12 cellular contexts compared by ENCODE assay signal in genomic region chr10:63204667-63205391, GRCh38.
DNase-seq lines count a peak whose midpoint lies in the region; ATAC-seq, FAIRE-seq and TF ChIP-seq lines count a peak whose summit lies in the region.
"Had no signal": no experiment of that assay in that cellular context is flagged by ENCODE, and none has a peak within 500 bp of the region (broad histone marks: within the 10 kb centered on the region; RNA-seq: fewer than 3 reads in every experiment).

No MANE protein-coding gene starts in this region.

- FAIRE-seq in H54 (lab: Jason Lieb, UNC): peak; percentile 75
- FAIRE-seq: A549 had no signal

- no peak for DNase-seq in T-helper 1 cell
- DNase-seq in H54 (ENCODE audit: insufficient read length, low spot score): no peak
- DNase-seq in RPMI7951 (ENCODE audit: low read depth): peak; percentile 6
- no peak for DNase-seq in nephron progenitor cell
- DNase-seq in upper lobe of left lung: no peak
- no peak for DNase-seq in stimulated activated CD4-positive, alpha-beta T cell treated with anti-CD3 and anti-CD28 coated beads, Interleukin-1b, Interleukin-23, amount 100 ng/mL, for 48 hours
- DNase-seq: body of pancreas, NCI-H1092 had no signal

- H3K27ac Mint-ChIP-seq in T-helper 1 cell treated with Interleukin-12 subunit alpha and Interleukin-12 subunit beta and Interleukin-4 antibody, amounts not matched to agents 30 μg/mL and 1 μg/mL, for 36 hours: peak overlapping the region; percentile 85
- H3K27ac Mint-ChIP-seq in nephron progenitor cell: peak overlapping the region; percentile 55

- H3K36me3 Mint-ChIP-seq in T-helper 1 cell treated with Interleukin-12 subunit alpha and Interleukin-12 subunit beta and Interleukin-4 antibody, amounts not matched to agents 30 μg/mL and 1 μg/mL, for 36 hours (ENCODE audit: low read depth): peaks cover 20% of the 10 kb centered on the region
- H3K36me3 Mint-ChIP-seq in nephron progenitor cell (ENCODE audit: low read depth): peaks cover 32% of the 10 kb centered on the region

- TF ChIP-seq CTCF in nephron progenitor cell (IDR thresholded peaks at IDR 0.05) (no peak), upper lobe of left lung (IDR thresholded peaks at IDR 0.05) (no peak)

- peak overlapping the region; percentile 71 for H3K4me3 Mint-ChIP-seq in T-helper 1 cell treated with Interleukin-12 subunit alpha and Interleukin-12 subunit beta and Interleukin-4 antibody, amounts not matched to agents 30 μg/mL and 1 μg/mL, for 36 hours
- no peak overlapping the region for H3K4me3 Mint-ChIP-seq in nephron progenitor cell

- no peaks in the 10 kb centered on the region for H3K27me3 Mint-ChIP-seq in T-helper 1 cell treated with Interleukin-12 subunit alpha and Interleukin-12 subunit beta and Interleukin-4 antibody, amounts not matched to agents 30 μg/mL and 1 μg/mL, for 36 hours (ENCODE audit: low read depth)
- no peaks in the 10 kb centered on the region for H3K27me3 Mint-ChIP-seq in nephron progenitor cell (ENCODE audit: low read depth, poor library complexity)

- H3K9me3 Mint-ChIP-seq in T-helper 1 cell treated with Interleukin-12 subunit alpha and Interleukin-12 subunit beta and Interleukin-4 antibody, amounts not matched to agents 30 μg/mL and 1 μg/mL, for 36 hours: no peaks in the 10 kb centered on the region
- H3K9me3 Mint-ChIP-seq in nephron progenitor cell: no peaks in the 10 kb centered on the region

- no peak overlapping the region for H3K4me3 ChIP-seq in upper lobe of left lung
- H3K4me3 ChIP-seq: A549, body of pancreas had no signal

- peaks cover 0 to 37% (median 12%) of the 10 kb centered on the region in 4 donors for H3K36me3 ChIP-seq in upper lobe of left lung

- H3K27me3 ChIP-seq in upper lobe of left lung: no peaks in the 10 kb centered on the region
- H3K27me3 ChIP-seq: body of pancreas had no signal

- H3K9me3 ChIP-seq in upper lobe of left lung: no peaks in the 10 kb centered on the region
- H3K9me3 ChIP-seq: A549, body of pancreas had no signal

- 68 to 75% methylated on average over 4 of the region's 4 CpGs for WGBS in upper lobe of left lung, 2 donors

- H3K4me1 Mint-ChIP-seq in T-helper 1 cell treated with Interleukin-12 subunit alpha and Interleukin-12 subunit beta and Interleukin-4 antibody, amounts not matched to agents 30 μg/mL and 1 μg/mL, for 36 hours (ENCODE audit: low read depth): peaks cover 40% of the 10 kb centered on the region
- peaks cover 23% of the 10 kb centered on the region for H3K4me1 Mint-ChIP-seq in nephron progenitor cell

- ATAC-seq in upper lobe of left lung (ENCODE audit: low FRiP score in 2 of 2) (no peak), GM19324 (IDR thresholded peaks at IDR 0.05; ENCODE audit: low FRiP score, unreplicated experiment) (no peak)
- ATAC-seq: A549, body of pancreas, SK-N-SH treated with all-trans-retinoic acid at 6 μM for 48 hours had no signal

- TF ChIP-seq EP300 in upper lobe of left lung (IDR thresholded peaks at IDR 0.05): no peak

- peak overlapping the region in 1 of 4 donors; percentile 7 for H3K27ac ChIP-seq in upper lobe of left lung
- H3K27ac ChIP-seq: A549, body of pancreas had no signal

- no peak for TF ChIP-seq POLR2A in H54 (IDR thresholded peaks at IDR 0.05; ENCODE audit: low read depth, low read length)
- TF ChIP-seq POLR2A in upper lobe of left lung (IDR thresholded peaks at IDR 0.05): no peak

- peaks cover 21 to 33% (median 26%) of the 10 kb centered on the region in 4 donors for H3K4me1 ChIP-seq in upper lobe of left lung
